Comparison of ENCODE assay signal across 20 cellular contexts in genomic region chr5:37477426-37477825, GRCh38.
"Had no signal": no experiment of that assay in that cellular context is flagged by ENCODE, and none has a peak within 500 bp of the region (broad histone marks: within the 10 kb centered on the region; RNA-seq: fewer than 3 reads in every experiment).

No MANE protein-coding gene starts in this region.

- ATAC-seq: K562, Right ventricle myocardium inferior, SK-N-SH treated with all-trans-retinoic acid at 6 μM for 48 hours had no signal

- H3K4me1 ChIP-seq: Peyer's patch had no signal

- H2AFZ ChIP-seq: PC-9 had no signal

- H3K4me3 ChIP-seq: K562, PC-9, Peyer's patch, SJCRH30 had no signal

- H3K27ac ChIP-seq: HL-60, PC-9, Peyer's patch, SJCRH30 had no signal

- DNase-seq: MV-4-11, NCI-H1048, NCI-H1105, NCI-H1436 treated with DMSO at 0.1 percent for 48 hours, NCI-H1694, NCI-H187 treated with DMSO at 0.1 percent for 48 hours, NCI-H2029 treated with DMSO at 0.1 percent for 48 hours, NCI-H2227 treated with DMSO at 0.1 percent for 48 hours, NCI-H524, NCI-H526 treated with DMSO at 0.1 percent for 48 hours, NCI-H774, PC-9, Peyer's patch, SHP77 treated with DMSO at 0.1 percent for 48 hours had no signal

- H3K4me2 ChIP-seq: PC-9 had no signal

- H3K27me3 Mint-ChIP-seq: IgD-negative memory B cell had no signal

- H3K27me3 ChIP-seq: Peyer's patch, SJCRH30 had no signal
